In the genomic region with DNA sequence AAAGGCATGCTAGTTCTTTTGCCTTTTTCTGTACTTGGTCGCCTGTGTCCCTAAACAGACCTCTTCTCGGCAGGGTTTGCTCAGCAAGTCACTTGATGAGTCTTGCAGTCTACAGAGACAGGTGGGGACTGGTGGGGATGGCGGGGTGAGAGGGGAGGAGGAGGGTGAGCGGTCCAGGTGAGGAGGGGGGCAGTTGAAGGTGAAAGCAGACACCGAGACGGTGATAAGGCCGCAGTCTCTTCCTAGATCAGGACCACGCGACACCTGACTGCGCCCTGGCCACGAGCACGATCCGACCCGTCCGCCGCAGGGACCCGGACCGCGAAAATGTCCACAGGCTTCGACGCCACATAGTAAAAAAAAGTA, we compare ENCODE assay signal across 8 cellular contexts. TPM values are rescaled to one million over a fixed set of nuclear protein-coding genes. Genes with fewer than 3 reads are reported as not detected.
A peak's percentile ranks its signal among the peaks of the same experiment; 100 is the strongest.
DNase-seq lines count a peak whose midpoint lies in the region; ATAC-seq, FAIRE-seq and TF ChIP-seq lines count a peak whose summit lies in the region.

No MANE protein-coding gene starts in this region.

- no peaks in the 10 kb centered on the region for H3K9me3 Mint-ChIP-seq in activated naive CD4-positive, alpha-beta T cell treated with anti-CD3 and anti-CD28 coated beads for 36 hours

- H3K4me3 ChIP-seq in BJ (ENCODE audit: low read depth, low read length), result peak overlapping the region; percentile 100
- H3K4me3 ChIP-seq in iPS-11a (ENCODE audit: low read depth, low read length), result peak overlapping the region; percentile 88
- H3K4me3 ChIP-seq in small intestine (ENCODE audit: low read depth in 1 of 2, low read length in 2 of 2), result peak overlapping the region; percentile 56 to 61

- POLR2A ChIA-PET in BJ (lab: Charles Lee), result no interaction called here

- WGBS in small intestine, 3 donors, result 1 to 3% (median 1%) methylated on average over 21 of the region's 21 CpGs

- H3K27me3 ChIP-seq in BJ (ENCODE audit: control insufficient read depth, insufficient read depth, low read length) (no peaks in the 10 kb centered on the region), small intestine (ENCODE audit: control insufficient read depth in 2 of 2, insufficient read depth in 2 of 2, low read length in 2 of 2) (no peaks in the 10 kb centered on the region)

- no peaks in the 10 kb centered on the region for H3K36me3 ChIP-seq in BJ (ENCODE audit: control insufficient read depth, insufficient read depth, low read length)
- peaks cover under 1 to 2% of the 10 kb centered on the region in 2 donors for H3K36me3 ChIP-seq in small intestine (ENCODE audit: control insufficient read depth in 2 of 2, insufficient read depth in 2 of 2, low read length in 2 of 2)

- H3K36me3 Mint-ChIP-seq in activated naive CD4-positive, alpha-beta T cell treated with anti-CD3 and anti-CD28 coated beads for 36 hours (ENCODE audit: low read depth), result peaks cover 24% of the 10 kb centered on the region

- H3K4me3 Mint-ChIP-seq in activated naive CD4-positive, alpha-beta T cell treated with anti-CD3 and anti-CD28 coated beads for 36 hours, result peak overlapping the region; percentile 88

- ATAC-seq in GM19395 (IDR thresholded peaks at IDR 0.05; ENCODE audit: unreplicated experiment) (peak; percentile 30), GM18498 (IDR thresholded peaks at IDR 0.05; ENCODE audit: unreplicated experiment) (no peak)

- H3K4me1 Mint-ChIP-seq in activated naive CD4-positive, alpha-beta T cell treated with anti-CD3 and anti-CD28 coated beads for 36 hours (ENCODE audit: low read depth), result peaks cover 25% of the 10 kb centered on the region

- no peaks in the 10 kb centered on the region for H3K9me3 ChIP-seq in small intestine (ENCODE audit: control insufficient read depth, low read depth)

- peak overlapping the region; percentile 46 to 85 for H3K27ac ChIP-seq in small intestine (ENCODE audit: low read depth in 1 of 2, low read length in 1 of 2)

- TF ChIP-seq CTCF in BJ (IDR thresholded peaks at IDR 0.05; ENCODE audit: insufficient read depth, low read depth, low read length), result no peak

- DNase-seq in BJ (ENCODE audit: low read depth) (no peak), NCI-H1105 treated with DMSO at 0.1 percent for 48 hours (lab: John Stamatoyannopoulos, UW) (peak; percentile 61), small intestine (peak; percentile 13), retina (no peak)
- DNase-seq in activated naive CD4-positive, alpha-beta T cell treated with anti-CD3 and anti-CD28 coated beads for 36 hours, result peak; percentile 52

- CTCF ChIA-PET in BJ (lab: Yijun Ruan, JAX), result interaction anchor here (1.0 kb wide), 1 partner anchor 24 kb away, joined by 3 read pairs; no protein-coding TSS in a partner anchor
- CTCF ChIA-PET in activated naive CD4-positive, alpha-beta T cell treated with anti-CD3 and anti-CD28 coated beads for 36 hours (lab: Charles Lee), result no interaction called here

- H3K27me3 Mint-ChIP-seq in activated naive CD4-positive, alpha-beta T cell treated with anti-CD3 and anti-CD28 coated beads for 36 hours (ENCODE audit: low read depth), result no peaks in the 10 kb centered on the region

- FAIRE-seq in small intestine (lab: Jason Lieb, UNC), result no peak

- intact Hi-C loops in activated naive CD4-positive, alpha-beta T cell treated with anti-CD3 and anti-CD28 coated beads for 36 hours (cut with micrococcal nuclease), result loop anchor here (1.0 to 10.0 kb wide), 12 partner anchors 17 to 1587 kb away; a partner anchor contains a TSS

- H3K27ac Mint-ChIP-seq in activated naive CD4-positive, alpha-beta T cell treated with anti-CD3 and anti-CD28 coated beads for 36 hours, result peak overlapping the region; percentile 93

- H3K4me1 ChIP-seq in small intestine (ENCODE audit: control insufficient read depth in 2 of 2, insufficient read depth in 1 of 2, low read depth in 1 of 2, low read length in 1 of 2), result peaks cover 0 to 3% of the 10 kb centered on the region in 2 donors

RNA-seq across cellular contexts. Expression of a gene that starts 0.6 kb away (rescaled TPM):
- 73.4 and 113 TPM in 2 replicates for polyA plus RNA-seq in BJ (2011; rRNA removed)
- 67.3 and 75.5 TPM in 2 replicates for polyA minus RNA-seq in BJ (2011; rRNA and poly(A)+ RNA removed)
- 100 to 1,000 TPM; 332 to 337 TPM for total RNA-seq in activated naive CD4-positive, alpha-beta T cell treated with anti-CD3 and anti-CD28 coated beads for 36 hours
- 10 to 100 TPM; 17.2 to 76.9 (median 17.3) TPM for polyA plus RNA-seq in small intestine

Comparison
In these comparisons a context has a peak if more than half of its experiments do, and no peak if none do; other contexts are left out.
1. DNase-seq: peak in NCI-H1105 treated with DMSO at 0.1 percent for 48 hours (single experiment), activated naive CD4-positive, alpha-beta T cell treated with anti-CD3 and anti-CD28 coated beads for 36 hours (single experiment) and small intestine (single experiment); none in BJ (single experiment) and retina (single experiment).
2. Peak in every context shown above with its lines, with median percentiles within 50 percentile points of each other: H3K4me3 ChIP-seq.